1 cellular context compared by ENCODE assay signal in the genomic region with DNA sequence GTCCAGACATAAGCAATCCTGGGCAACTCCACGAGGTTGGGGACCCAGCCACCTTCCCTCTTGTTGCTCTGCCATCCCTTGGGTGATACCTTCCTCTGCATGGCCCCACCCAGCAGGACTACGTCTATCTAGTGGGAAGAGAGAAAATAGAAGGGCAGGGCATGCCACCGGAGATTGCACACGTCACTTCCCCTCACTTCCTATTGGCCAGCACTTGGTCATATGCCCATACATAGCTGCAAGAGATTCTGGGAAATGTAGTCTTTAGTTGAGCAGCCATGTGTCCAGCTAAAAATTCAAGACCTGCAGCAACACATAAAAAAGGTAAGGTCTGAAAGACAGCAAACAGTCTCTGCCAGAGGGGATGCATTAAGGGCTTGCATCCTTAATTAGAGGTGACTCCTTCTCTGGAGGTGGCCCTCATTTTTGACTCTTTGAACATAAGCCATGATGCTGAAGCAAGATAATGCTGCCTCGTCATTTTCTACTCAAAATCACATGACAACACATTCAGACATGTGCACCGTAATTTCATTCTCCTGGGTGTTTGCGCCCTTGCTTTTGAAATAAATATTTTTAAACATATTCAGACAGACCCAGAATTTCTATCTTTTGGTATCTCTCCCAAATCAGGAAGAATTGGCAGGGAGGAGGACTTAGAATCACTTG.
A peak's percentile ranks its signal among the peaks of the same experiment; 100 is the strongest.
TF ChIP-seq lines count a peak whose summit lies in the region.

No MANE protein-coding gene starts in this region.

TF ChIP-seq in GM12878, 131 proteins besides CTCF, POLR2A, EP300 and RAD21 (continued from another document):
- TF ChIP-seq SIX5 (IDR thresholded peaks at IDR 0.05; ENCODE audit: low read depth, low read length, severe bottlenecking) (peak; percentile 38), BHLHE40 (IDR thresholded peaks at IDR 0.05; ENCODE audit: borderline replicate concordance in 1 of 2, low read depth in 2 of 2, low read length in 1 of 2) (no peak), SPI1 (IDR thresholded peaks at IDR 0.05; ENCODE audit: borderline replicate concordance, insufficient read depth, low read depth, low read length) (no peak), ZNF207 (IDR thresholded peaks at IDR 0.05; ENCODE audit: borderline replicate concordance) (no peak), STAT3 (IDR thresholded peaks at IDR 0.05; ENCODE audit: low read depth, low read length) (no peak), WRNIP1 (IDR thresholded peaks at IDR 0.05; ENCODE audit: borderline replicate concordance, low read depth, low read length) (no peak), CREM (IDR thresholded peaks at IDR 0.05; ENCODE audit: low read depth) (0 out of 2 replicates have a peak, but pooled peaks have one; percentile 15), GABPA (IDR thresholded peaks at IDR 0.05; ENCODE audit: low read depth) (peak; percentile 56; the same call in 1 of the 2 replicates), YY1 (IDR thresholded peaks at IDR 0.05; ENCODE audit: low read depth, low read length) (0 out of 2 replicates have a peak, but pooled peaks have one; percentile 53), ATF7 (IDR thresholded peaks at IDR 0.05; ENCODE audit: low read depth) (no peak)
- TF ChIP-seq, protein P1, sequence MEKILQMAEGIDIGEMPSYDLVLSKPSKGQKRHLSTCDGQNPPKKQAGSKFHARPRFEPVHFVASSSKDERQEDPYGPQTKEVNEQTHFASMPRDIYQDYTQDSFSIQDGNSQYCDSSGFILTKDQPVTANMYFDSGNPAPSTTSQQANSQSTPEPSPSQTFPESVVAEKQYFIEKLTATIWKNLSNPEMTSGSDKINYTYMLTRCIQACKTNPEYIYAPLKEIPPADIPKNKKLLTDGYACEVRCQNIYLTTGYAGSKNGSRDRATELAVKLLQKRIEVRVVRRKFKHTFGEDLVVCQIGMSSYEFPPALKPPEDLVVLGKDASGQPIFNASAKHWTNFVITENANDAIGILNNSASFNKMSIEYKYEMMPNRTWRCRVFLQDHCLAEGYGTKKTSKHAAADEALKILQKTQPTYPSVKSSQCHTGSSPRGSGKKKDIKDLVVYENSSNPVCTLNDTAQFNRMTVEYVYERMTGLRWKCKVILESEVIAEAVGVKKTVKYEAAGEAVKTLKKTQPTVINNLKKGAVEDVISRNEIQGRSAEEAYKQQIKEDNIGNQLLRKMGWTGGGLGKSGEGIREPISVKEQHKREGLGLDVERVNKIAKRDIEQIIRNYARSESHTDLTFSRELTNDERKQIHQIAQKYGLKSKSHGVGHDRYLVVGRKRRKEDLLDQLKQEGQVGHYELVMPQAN (conservative IDR thresholded peaks at IDR 0.05): no peak
- TF ChIP-seq, protein P2, sequence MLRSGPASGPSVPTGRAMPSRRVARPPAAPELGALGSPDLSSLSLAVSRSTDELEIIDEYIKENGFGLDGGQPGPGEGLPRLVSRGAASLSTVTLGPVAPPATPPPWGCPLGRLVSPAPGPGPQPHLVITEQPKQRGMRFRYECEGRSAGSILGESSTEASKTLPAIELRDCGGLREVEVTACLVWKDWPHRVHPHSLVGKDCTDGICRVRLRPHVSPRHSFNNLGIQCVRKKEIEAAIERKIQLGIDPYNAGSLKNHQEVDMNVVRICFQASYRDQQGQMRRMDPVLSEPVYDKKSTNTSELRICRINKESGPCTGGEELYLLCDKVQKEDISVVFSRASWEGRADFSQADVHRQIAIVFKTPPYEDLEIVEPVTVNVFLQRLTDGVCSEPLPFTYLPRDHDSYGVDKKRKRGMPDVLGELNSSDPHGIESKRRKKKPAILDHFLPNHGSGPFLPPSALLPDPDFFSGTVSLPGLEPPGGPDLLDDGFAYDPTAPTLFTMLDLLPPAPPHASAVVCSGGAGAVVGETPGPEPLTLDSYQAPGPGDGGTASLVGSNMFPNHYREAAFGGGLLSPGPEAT (IDR thresholded peaks at IDR 0.05; ENCODE audit: low read depth): no peak
- TF ChIP-seq, protein P3, sequence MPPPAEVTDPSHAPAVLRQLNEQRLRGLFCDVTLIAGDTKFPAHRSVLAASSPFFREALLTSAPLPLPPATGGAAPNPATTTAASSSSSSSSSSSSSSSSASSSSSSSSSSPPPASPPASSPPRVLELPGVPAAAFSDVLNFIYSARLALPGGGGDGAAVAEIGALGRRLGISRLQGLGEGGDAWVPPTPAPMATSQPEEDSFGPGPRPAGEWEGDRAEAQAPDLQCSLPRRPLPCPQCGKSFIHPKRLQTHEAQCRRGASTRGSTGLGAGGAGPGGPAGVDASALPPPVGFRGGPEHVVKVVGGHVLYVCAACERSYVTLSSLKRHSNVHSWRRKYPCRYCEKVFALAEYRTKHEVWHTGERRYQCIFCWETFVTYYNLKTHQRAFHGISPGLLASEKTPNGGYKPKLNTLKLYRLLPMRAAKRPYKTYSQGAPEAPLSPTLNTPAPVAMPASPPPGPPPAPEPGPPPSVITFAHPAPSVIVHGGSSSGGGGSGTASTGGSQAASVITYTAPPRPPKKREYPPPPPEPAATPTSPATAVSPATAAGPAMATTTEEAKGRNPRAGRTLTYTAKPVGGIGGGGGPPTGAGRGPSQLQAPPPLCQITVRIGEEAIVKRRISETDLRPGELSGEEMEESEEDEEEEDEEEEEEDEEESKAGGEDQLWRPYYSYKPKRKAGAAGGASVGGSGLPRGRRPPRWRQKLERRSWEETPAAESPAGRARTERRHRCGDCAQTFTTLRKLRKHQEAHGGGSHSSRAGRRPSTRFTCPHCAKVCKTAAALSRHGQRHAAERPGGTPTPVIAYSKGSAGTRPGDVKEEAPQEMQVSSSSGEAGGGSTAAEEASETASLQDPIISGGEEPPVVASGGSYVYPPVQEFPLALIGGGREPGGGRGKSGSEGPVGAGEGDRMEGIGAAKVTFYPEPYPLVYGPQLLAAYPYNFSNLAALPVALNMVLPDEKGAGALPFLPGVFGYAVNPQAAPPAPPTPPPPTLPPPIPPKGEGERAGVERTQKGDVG (CRISPR knock-in tag; IDR thresholded peaks at IDR 0.05): no peak
TF ChIP-seq in GM12878: peak in this region for 5.
